In the genomic region with DNA sequence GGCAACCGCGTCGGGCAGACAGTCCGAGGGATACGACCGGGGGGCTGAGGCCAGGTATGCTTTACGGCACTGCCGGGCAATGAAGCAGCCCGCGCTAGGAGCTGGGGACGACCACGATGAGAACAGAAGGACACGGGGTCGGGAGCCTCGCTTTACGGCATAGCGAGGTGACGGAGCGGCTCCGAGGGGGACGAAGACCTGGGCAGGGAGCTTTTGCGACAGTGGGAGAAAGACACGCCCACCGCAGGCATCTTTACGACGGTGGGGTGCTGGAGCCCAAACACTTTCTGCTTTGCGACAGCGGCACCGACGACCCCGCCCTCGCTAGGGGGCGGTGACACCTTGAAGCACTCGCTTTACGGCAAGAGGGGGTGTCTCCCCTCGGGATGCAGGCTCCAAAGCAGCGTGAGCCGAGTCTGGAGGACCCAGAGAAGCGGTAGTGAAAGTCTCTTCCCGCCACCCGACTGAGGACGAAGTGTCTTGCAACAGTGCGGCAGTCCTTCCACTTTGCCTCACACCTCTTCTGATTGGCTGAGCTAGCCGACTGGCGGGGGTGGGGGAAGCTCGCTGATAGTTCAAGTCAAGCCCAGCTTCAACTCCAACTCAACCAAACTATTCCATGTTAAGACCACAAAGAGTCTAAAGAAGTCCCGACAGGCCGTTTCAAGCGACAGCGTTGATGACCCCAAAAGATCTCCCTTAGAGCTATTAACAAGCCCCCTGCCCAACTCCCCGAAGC, we compare ENCODE assay signal across 1 cellular context.
TF ChIP-seq lines count a peak whose summit lies in the region.

No MANE protein-coding gene starts in this region.

TF ChIP-seq in WTC11, 78 proteins besides CTCF, POLR2A, EP300 and RAD21 (continued from another document):
- TF ChIP-seq, protein P1, sequence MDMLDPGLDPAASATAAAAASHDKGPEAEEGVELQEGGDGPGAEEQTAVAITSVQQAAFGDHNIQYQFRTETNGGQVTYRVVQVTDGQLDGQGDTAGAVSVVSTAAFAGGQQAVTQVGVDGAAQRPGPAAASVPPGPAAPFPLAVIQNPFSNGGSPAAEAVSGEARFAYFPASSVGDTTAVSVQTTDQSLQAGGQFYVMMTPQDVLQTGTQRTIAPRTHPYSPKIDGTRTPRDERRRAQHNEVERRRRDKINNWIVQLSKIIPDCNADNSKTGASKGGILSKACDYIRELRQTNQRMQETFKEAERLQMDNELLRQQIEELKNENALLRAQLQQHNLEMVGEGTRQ (CRISPR knock-in tag; IDR thresholded peaks at IDR 0.05): peak; percentile 74
- TF ChIP-seq, protein P2, sequence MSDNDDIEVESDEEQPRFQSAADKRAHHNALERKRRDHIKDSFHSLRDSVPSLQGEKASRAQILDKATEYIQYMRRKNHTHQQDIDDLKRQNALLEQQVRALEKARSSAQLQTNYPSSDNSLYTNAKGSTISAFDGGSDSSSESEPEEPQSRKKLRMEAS (CRISPR knock-in tag; IDR thresholded peaks at IDR 0.05): peak; percentile 69; the same call in 1 of the 2 replicates
- TF ChIP-seq CBFB (CRISPR knock-in tag; IDR thresholded peaks at IDR 0.05; ENCODE audit: low read depth) (peak; percentile 39; the same call in 1 of the 2 replicates), CREM (CRISPR knock-in tag; IDR thresholded peaks at IDR 0.05) (peak; percentile 82; the same call in 1 of the 2 replicates), ZNF396 (CRISPR knock-in tag; IDR thresholded peaks at IDR 0.05; ENCODE audit: borderline replicate concordance) (no peak), NR3C1 (CRISPR knock-in tag; conservative IDR thresholded peaks at IDR 0.05; ENCODE audit: low read depth) (peak; percentile 10; the same call in 1 of the 2 replicates), ZNF232 (CRISPR knock-in tag; IDR thresholded peaks at IDR 0.05) (peak; percentile 76)
- TF ChIP-seq, protein P3, sequence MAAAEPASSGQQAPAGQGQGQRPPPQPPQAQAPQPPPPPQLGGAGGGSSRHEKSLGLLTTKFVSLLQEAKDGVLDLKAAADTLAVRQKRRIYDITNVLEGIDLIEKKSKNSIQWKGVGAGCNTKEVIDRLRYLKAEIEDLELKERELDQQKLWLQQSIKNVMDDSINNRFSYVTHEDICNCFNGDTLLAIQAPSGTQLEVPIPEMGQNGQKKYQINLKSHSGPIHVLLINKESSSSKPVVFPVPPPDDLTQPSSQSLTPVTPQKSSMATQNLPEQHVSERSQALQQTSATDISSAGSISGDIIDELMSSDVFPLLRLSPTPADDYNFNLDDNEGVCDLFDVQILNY (CRISPR knock-in tag; IDR thresholded peaks at IDR 0.05): peak; percentile 51
- TF ChIP-seq, protein P4, sequence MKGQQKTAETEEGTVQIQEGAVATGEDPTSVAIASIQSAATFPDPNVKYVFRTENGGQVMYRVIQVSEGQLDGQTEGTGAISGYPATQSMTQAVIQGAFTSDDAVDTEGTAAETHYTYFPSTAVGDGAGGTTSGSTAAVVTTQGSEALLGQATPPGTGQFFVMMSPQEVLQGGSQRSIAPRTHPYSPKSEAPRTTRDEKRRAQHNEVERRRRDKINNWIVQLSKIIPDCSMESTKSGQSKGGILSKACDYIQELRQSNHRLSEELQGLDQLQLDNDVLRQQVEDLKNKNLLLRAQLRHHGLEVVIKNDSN (CRISPR knock-in tag; IDR thresholded peaks at IDR 0.05): peak; percentile 59
- TF ChIP-seq, protein P5, sequence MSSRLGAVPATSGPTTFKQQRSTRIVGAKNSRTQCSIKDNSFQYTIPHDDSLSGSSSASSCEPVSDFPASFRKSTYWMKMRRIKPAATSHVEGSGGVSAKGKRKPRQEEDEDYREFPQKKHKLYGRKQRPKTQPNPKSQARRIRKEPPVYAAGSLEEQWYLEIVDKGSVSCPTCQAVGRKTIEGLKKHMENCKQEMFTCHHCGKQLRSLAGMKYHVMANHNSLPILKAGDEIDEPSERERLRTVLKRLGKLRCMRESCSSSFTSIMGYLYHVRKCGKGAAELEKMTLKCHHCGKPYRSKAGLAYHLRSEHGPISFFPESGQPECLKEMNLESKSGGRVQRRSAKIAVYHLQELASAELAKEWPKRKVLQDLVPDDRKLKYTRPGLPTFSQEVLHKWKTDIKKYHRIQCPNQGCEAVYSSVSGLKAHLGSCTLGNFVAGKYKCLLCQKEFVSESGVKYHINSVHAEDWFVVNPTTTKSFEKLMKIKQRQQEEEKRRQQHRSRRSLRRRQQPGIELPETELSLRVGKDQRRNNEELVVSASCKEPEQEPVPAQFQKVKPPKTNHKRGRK (CRISPR knock-in tag; IDR thresholded peaks at IDR 0.05; ENCODE audit: borderline replicate concordance): no peak
- TF ChIP-seq, protein P6, sequence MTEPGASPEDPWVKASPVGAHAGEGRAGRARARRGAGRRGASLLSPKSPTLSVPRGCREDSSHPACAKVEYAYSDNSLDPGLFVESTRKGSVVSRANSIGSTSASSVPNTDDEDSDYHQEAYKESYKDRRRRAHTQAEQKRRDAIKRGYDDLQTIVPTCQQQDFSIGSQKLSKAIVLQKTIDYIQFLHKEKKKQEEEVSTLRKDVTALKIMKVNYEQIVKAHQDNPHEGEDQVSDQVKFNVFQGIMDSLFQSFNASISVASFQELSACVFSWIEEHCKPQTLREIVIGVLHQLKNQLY (CRISPR knock-in tag; IDR thresholded peaks at IDR 0.05): no peak
